ENCODE assay signal across 15 cellular contexts in the genomic region with DNA sequence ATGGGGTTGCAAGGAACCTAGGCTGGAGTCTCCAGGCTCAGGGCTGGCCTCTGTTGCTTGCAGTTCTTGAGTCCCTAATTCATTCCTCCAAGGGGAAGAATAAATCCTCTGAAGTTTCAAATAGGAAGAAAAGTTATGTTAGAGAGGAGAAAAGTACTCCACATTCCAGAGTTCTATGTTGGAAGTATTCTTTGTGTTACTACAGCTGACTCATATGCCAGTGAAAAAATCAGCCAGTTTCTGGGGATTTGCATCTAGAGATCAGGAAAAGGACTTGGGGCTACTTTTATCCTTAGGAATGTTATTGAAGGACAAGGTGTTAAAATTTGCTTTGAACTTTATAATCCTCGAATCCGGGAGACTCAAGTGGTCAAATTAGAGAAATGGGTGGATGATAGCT. TPM values are rescaled to one million over a fixed set of nuclear protein-coding genes. Genes with fewer than 3 reads are reported as not detected.
DNase-seq lines count a peak whose midpoint lies in the region; ATAC-seq and TF ChIP-seq lines count a peak whose summit lies in the region.
"Had no signal": no experiment of that assay in that cellular context is flagged by ENCODE, and none has a peak within 500 bp of the region (broad histone marks: within the 10 kb centered on the region; RNA-seq: fewer than 3 reads in every experiment).

No MANE protein-coding gene starts in this region.

- no peaks in the 10 kb centered on the region for H3K9me3 ChIP-seq in hepatocyte (ENCODE audit: low read depth)
- H3K9me3 ChIP-seq in transverse colon, result no peaks in the 10 kb centered on the region

- TF ChIP-seq CTCF in VCaP (conservative IDR thresholded peaks at IDR 0.05) (no peak), hepatocyte (IDR thresholded peaks at IDR 0.05; ENCODE audit: poor library complexity) (no peak), transverse colon (IDR thresholded peaks at IDR 0.05) (no peak)

- H4K20me1 ChIP-seq in hepatocyte (ENCODE audit: insufficient read depth, poor library complexity, severe bottlenecking), result no peaks in the 10 kb centered on the region

- no peaks in the 10 kb centered on the region for H3K27me3 ChIP-seq in hepatocyte
- no peaks in the 10 kb centered on the region for H3K27me3 ChIP-seq in transverse colon

- H2AFZ ChIP-seq in hepatocyte, result no peak overlapping the region
- H2AFZ ChIP-seq: GM23338 had no signal

- 75% methylated on average over 2 of the region's 2 CpGs for WGBS in hepatocyte (ENCODE audit: low lambda C conversion rate, missing lambda C conversion rate)
- WGBS in transverse colon (ENCODE audit: low coverage in 1 of 2), 2 donors, result 79 to 94% methylated on average over 2 of the region's 2 CpGs

- H3K4me3 ChIP-seq in hepatocyte, result no peak overlapping the region
- no peak overlapping the region for H3K4me3 ChIP-seq in transverse colon
- H3K4me3 ChIP-seq: GM23338 had no signal

- TF ChIP-seq POLR2A in transverse colon (IDR thresholded peaks at IDR 0.05), result no peak

- H3K79me2 ChIP-seq in hepatocyte, result no peaks in the 10 kb centered on the region

- ATAC-seq in GM21381 (IDR thresholded peaks at IDR 0.05; ENCODE audit: unreplicated experiment), result no peak
- ATAC-seq: GM23338, PC-3 had no signal

- in situ Hi-C loops in transverse colon (cut with MboI; ENCODE audit: low pct_ligation_motif_present in 1 of 4, low pct_unique_long_range_greater_than_20kb in 1 of 4, low sequenced_read_pairs in 3 of 4), result no loop called here

- no peak for TF ChIP-seq EP300 in transverse colon (IDR thresholded peaks at IDR 0.05; ENCODE audit: low read depth)

- intact Hi-C loops in transverse colon (cut with DNase I; ENCODE audit: low total_unique reads), result no loop called here

- peak overlapping the region; percentile 75 for H3K27ac ChIP-seq in VCaP
- H3K27ac ChIP-seq in hepatocyte, result peak overlapping the region; percentile 80
- peak overlapping the region; percentile 65 to 85 (median 82) for H3K27ac ChIP-seq in transverse colon
- H3K27ac ChIP-seq: RWPE1 had no signal

- peak overlapping the region; percentile 42 for H3K4me2 ChIP-seq in hepatocyte
- H3K4me2 ChIP-seq: GM23338 had no signal

- no peaks in the 10 kb centered on the region for H3K9me2 ChIP-seq in hepatocyte (replicated peaks; ENCODE audit: insufficient read depth)

- peak; percentile 7 for DNase-seq in GM03348 (ENCODE audit: low spot score)
- no peak for DNase-seq in hepatocyte (ENCODE audit: low spot score)
- no peak for DNase-seq in transverse colon
- no peak for DNase-seq in nucleus accumbens (lab: John Stamatoyannopoulos, UW)
- no peak for DNase-seq in NCI-H446 (lab: John Stamatoyannopoulos, UW)
- DNase-seq: CD4-positive, alpha-beta T cell; NCI-H1417; NCI-H1930; NCI-H2171; NCI-H774; PC-3 had no signal

- H3K36me3 ChIP-seq in hepatocyte (replicated peaks; ENCODE audit: insufficient read depth, low read depth) (no peaks in the 10 kb centered on the region), transverse colon (no peaks in the 10 kb centered on the region)

- H3K4me1 ChIP-seq in hepatocyte (ENCODE audit: insufficient read depth), result peaks cover 25% of the 10 kb centered on the region
- peaks cover 0 to 52% (median 25%) of the 10 kb centered on the region in 4 donors for H3K4me1 ChIP-seq in transverse colon

RNA-seq across cellular contexts. Expression of gene NUDT9, which starts 11.7 kb away (rescaled TPM):
- total RNA-seq in hepatocyte (35.8 and 37.7 TPM in 2 replicates), transverse colon (10 to 100 TPM in 3 of 4 donors, 1 to 10 TPM in 1; 7.6 to 25.7 (median 20.1) TPM)
- polyA plus RNA-seq in hepatocyte, result 57.4 and 62.3 TPM in 2 replicates

RNA-seq across cellular contexts. Expression of gene HSD17B11, which starts 19.7 kb away (rescaled TPM):
- total RNA-seq in hepatocyte (171 and 175 TPM in 2 replicates), transverse colon (100 to 1,000 TPM; 189 to 348 (median 271) TPM)
- 56.1 and 76.0 TPM in 2 replicates for polyA plus RNA-seq in hepatocyte
